In the genomic region with DNA sequence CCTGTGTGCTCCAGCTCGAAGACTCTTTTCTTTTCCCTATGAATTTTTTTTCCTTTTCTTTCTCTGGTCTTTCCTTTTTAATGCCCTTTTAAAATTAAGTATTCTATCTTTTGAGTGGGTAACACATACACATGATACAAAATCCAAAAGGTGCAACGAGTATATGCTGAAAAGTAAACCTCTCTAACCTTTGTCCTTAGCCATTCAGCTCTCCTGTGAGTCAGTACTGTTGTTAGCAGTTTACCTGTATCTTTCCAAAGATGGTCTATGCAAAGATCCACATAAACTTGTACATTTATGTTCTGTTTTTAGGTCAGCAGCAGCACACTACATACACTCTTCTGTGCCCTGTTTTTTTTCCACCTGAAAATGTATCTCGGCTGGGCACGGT, we compare ENCODE assay signal across 25 cellular contexts. TPM values are rescaled to one million over a fixed set of nuclear protein-coding genes. Genes with fewer than 3 reads are reported as not detected.
DNase-seq lines count a peak whose midpoint lies in the region; ATAC-seq, FAIRE-seq and TF ChIP-seq lines count a peak whose summit lies in the region.
"Had no signal": no experiment of that assay in that cellular context is flagged by ENCODE, and none has a peak within 500 bp of the region (broad histone marks: within the 10 kb centered on the region; RNA-seq: fewer than 3 reads in every experiment).

No MANE protein-coding gene starts in this region.

- H3K4me3 ChIP-seq in ACC112 (ENCODE audit: low read depth, low read length) = no peak overlapping the region
- H3K4me3 ChIP-seq in astrocyte (ENCODE audit: insufficient read depth, low read depth, low read length) = no peak overlapping the region
- H3K4me3 ChIP-seq in naive thymus-derived CD4-positive, alpha-beta T cell (ENCODE audit: low read length) = no peak overlapping the region
- H3K4me3 ChIP-seq: Peyer's patch had no signal

- peaks cover 13% of the 10 kb centered on the region for H3K4me1 Mint-ChIP-seq in CD4-positive, alpha-beta T cell (ENCODE audit: low read depth)
- H3K4me1 Mint-ChIP-seq in astrocyte (ENCODE audit: low read depth, unreplicated experiment) = peaks cover 20% of the 10 kb centered on the region
- H3K4me1 Mint-ChIP-seq in naive thymus-derived CD4-positive, alpha-beta T cell = peaks cover 4 to 24% (median 12%) of the 10 kb centered on the region in 7 donors
- H3K4me1 Mint-ChIP-seq: mesothelial cell of epicardium had no signal

- peaks cover 23% of the 10 kb centered on the region for H3K4me1 ChIP-seq in ACC112 (ENCODE audit: control insufficient read depth, insufficient read depth, low read length, unreplicated experiment)
- peaks cover 12% of the 10 kb centered on the region for H3K4me1 ChIP-seq in astrocyte (ENCODE audit: insufficient read depth, low read length)
- peaks cover 0 to 7% of the 10 kb centered on the region in 2 donors for H3K4me1 ChIP-seq in naive thymus-derived CD4-positive, alpha-beta T cell (ENCODE audit: control insufficient read depth in 2 of 2, insufficient read depth in 2 of 2, low read length in 2 of 2)
- H3K4me1 ChIP-seq: Peyer's patch had no signal

- no peak for ATAC-seq in CD4-positive, alpha-beta T cell (ENCODE audit: poor library complexity)
- no peak for ATAC-seq in naive thymus-derived CD4-positive, alpha-beta T cell
- no peak for ATAC-seq in HG02970 (IDR thresholded peaks at IDR 0.05; ENCODE audit: low FRiP score, unreplicated experiment)
- no peak for ATAC-seq in HG02885 (IDR thresholded peaks at IDR 0.05; ENCODE audit: poor library complexity, unreplicated experiment)

- POLR2A ChIA-PET in CD4-positive, alpha-beta T cell (lab: Charles Lee) = interaction anchor here (0.9 kb wide), 1 partner anchor 40 kb away, joined by 3 read pairs; the partner anchor contains the start of gene SLC25A5
- POLR2A ChIA-PET in naive thymus-derived CD4-positive, alpha-beta T cell (lab: Charles Lee) = no interaction called here

- intact Hi-C loops in CD4-positive, alpha-beta T cell (cut with DNase I, micrococcal nuclease) = no loop called here
- intact Hi-C loops in naive thymus-derived CD4-positive, alpha-beta T cell (cut with micrococcal nuclease) = no loop called here

- no peaks in the 10 kb centered on the region for H3K79me2 ChIP-seq in ACC112 (ENCODE audit: control insufficient read depth, insufficient read depth, low read length, unreplicated experiment)
- no peaks in the 10 kb centered on the region for H3K79me2 ChIP-seq in astrocyte (ENCODE audit: insufficient read depth, low read length)

- TF ChIP-seq CTCF in CD4-positive, alpha-beta T cell (IDR thresholded peaks at IDR 0.05) = no peak
- no peak for TF ChIP-seq CTCF in astrocyte (IDR thresholded peaks at IDR 0.05; ENCODE audit: insufficient read depth, low read depth, low read length)

- H3K9me3 ChIP-seq in CD4-positive, alpha-beta T cell (ENCODE audit: control insufficient read depth, low read length) = no peaks in the 10 kb centered on the region
- H3K9me3 ChIP-seq in astrocyte (ENCODE audit: insufficient read depth, low read depth, low read length) = no peaks in the 10 kb centered on the region
- H3K9me3 ChIP-seq in naive thymus-derived CD4-positive, alpha-beta T cell (ENCODE audit: control insufficient read depth in 2 of 3, low read length in 3 of 3) = no peaks in the 10 kb centered on the region
- H3K9me3 ChIP-seq: Peyer's patch had no signal

- H3K36me3 ChIP-seq in ACC112 (ENCODE audit: insufficient read depth, low read length) (no peaks in the 10 kb centered on the region), astrocyte (ENCODE audit: insufficient read depth, low read length) (no peaks in the 10 kb centered on the region)
- no peaks in the 10 kb centered on the region for H3K36me3 ChIP-seq in naive thymus-derived CD4-positive, alpha-beta T cell (ENCODE audit: control insufficient read depth in 2 of 3, insufficient read depth in 3 of 3, low read length in 3 of 3)
- H3K36me3 ChIP-seq: Peyer's patch had no signal

- CTCF ChIA-PET in CD4-positive, alpha-beta T cell (lab: Charles Lee) = interaction anchor here (0.5 kb wide), 1 partner anchor 18 kb away, joined by 3 read pairs; no protein-coding TSS in a partner anchor
- CTCF ChIA-PET in naive thymus-derived CD4-positive, alpha-beta T cell (lab: Charles Lee) = no interaction called here

- no peak for FAIRE-seq in astrocyte (lab: Jason Lieb, UNC)
- FAIRE-seq: GM12892, small intestine had no signal

- DNase-seq in CD4-positive, alpha-beta T cell = no peak
- DNase-seq in astrocyte (ENCODE audit: low read depth) (no peak), cerebellum (ENCODE audit: low spot score) (no peak)
- no peak for DNase-seq in naive thymus-derived CD4-positive, alpha-beta T cell
- DNase-seq: activated CD4-positive, alpha-beta memory T cell treated with anti-CD3 and anti-CD28 coated beads for 36 hours; activated gamma-delta T cell; activated T-cell treated with anti-CD3 and anti-CD28 coated beads for 4 hours; CD4-positive, alpha-beta memory T cell; left ventricle myocardium superior; NCI-H1105 treated with DMSO at 0.1 percent for 48 hours; NCI-H1930; NCI-H524; NK-92 treated with Interleukin-12 subunit alpha and Interleukin-12 subunit beta, amount 100 ng/mL, for 24 hours; SIG-M5; small intestine; stimulated activated CD4-positive, alpha-beta T cell treated with anti-CD3 and anti-CD28 coated beads, Interleukin-1b, Interleukin-23, amount 100 ng/mL, for 48 hours; stimulated activated CD8-positive, alpha-beta memory T cell treated with anti-CD3 and anti-CD28 coated beads, Interleukin-4, amount 100 ng/mL, for 48 hours had no signal

- H3K4me2 ChIP-seq in astrocyte (ENCODE audit: low read length) = peak overlapping the region; percentile 61

- H3K27me3 ChIP-seq in ACC112 (ENCODE audit: insufficient read depth, low read length) (no peaks in the 10 kb centered on the region), astrocyte (ENCODE audit: insufficient read depth, low read length) (no peaks in the 10 kb centered on the region)
- no peaks in the 10 kb centered on the region for H3K27me3 ChIP-seq in CD4-positive, alpha-beta T cell (ENCODE audit: control insufficient read depth, insufficient read depth, low read length)
- H3K27me3 ChIP-seq in naive thymus-derived CD4-positive, alpha-beta T cell (ENCODE audit: control insufficient read depth in 2 of 2, insufficient read depth in 2 of 2, low read length in 2 of 2) = no peaks in the 10 kb centered on the region
- H3K27me3 ChIP-seq: Peyer's patch had no signal

- no peaks in the 10 kb centered on the region for H3K27me3 Mint-ChIP-seq in CD4-positive, alpha-beta T cell
- H3K27me3 Mint-ChIP-seq in astrocyte (ENCODE audit: low read depth, unreplicated experiment) = no peaks in the 10 kb centered on the region
- H3K27me3 Mint-ChIP-seq in naive thymus-derived CD4-positive, alpha-beta T cell = no peaks in the 10 kb centered on the region
- H3K27me3 Mint-ChIP-seq: activated CD4-positive, alpha-beta memory T cell treated with anti-CD3 and anti-CD28 coated beads for 36 hours; CD4-positive, alpha-beta memory T cell; naive B cell; type B pancreatic cell had no signal

- peak overlapping the region; percentile 56 for H3K27ac ChIP-seq in ACC112 (ENCODE audit: low read depth, low read length)
- no peak overlapping the region for H3K27ac ChIP-seq in CD4-positive, alpha-beta T cell (ENCODE audit: low read depth, low read length)
- H3K27ac ChIP-seq in astrocyte (ENCODE audit: low read depth, low read length) = no peak overlapping the region
- H3K27ac ChIP-seq in naive thymus-derived CD4-positive, alpha-beta T cell (ENCODE audit: low read depth, low read length) = no peak overlapping the region

- H3K4me3 Mint-ChIP-seq in CD4-positive, alpha-beta T cell = no peak overlapping the region
- peak overlapping the region; percentile 40 for H3K4me3 Mint-ChIP-seq in astrocyte (ENCODE audit: unreplicated experiment)
- H3K4me3 Mint-ChIP-seq in naive thymus-derived CD4-positive, alpha-beta T cell = peak overlapping the region in 4 of 10 donors; percentile 4 to 59 (median 54)
- H3K4me3 Mint-ChIP-seq: activated CD4-positive, alpha-beta memory T cell treated with anti-CD3 and anti-CD28 coated beads for 36 hours; CD4-positive, alpha-beta memory T cell; mesothelial cell of epicardium; type B pancreatic cell had no signal

- H4K20me1 ChIP-seq in astrocyte (ENCODE audit: insufficient read depth, low read length) = no peaks in the 10 kb centered on the region

- no peaks in the 10 kb centered on the region for H3K9me3 Mint-ChIP-seq in CD4-positive, alpha-beta T cell
- H3K9me3 Mint-ChIP-seq in astrocyte (ENCODE audit: unreplicated experiment) = no peaks in the 10 kb centered on the region
- no peaks in the 10 kb centered on the region for H3K9me3 Mint-ChIP-seq in naive thymus-derived CD4-positive, alpha-beta T cell
- H3K9me3 Mint-ChIP-seq: activated CD4-positive, alpha-beta memory T cell treated with anti-CD3 and anti-CD28 coated beads for 36 hours; CD4-positive, alpha-beta memory T cell; type B pancreatic cell had no signal

- no peak overlapping the region for H2AFZ ChIP-seq in ACC112 (ENCODE audit: low read length, unreplicated experiment)
- H2AFZ ChIP-seq in astrocyte (ENCODE audit: low read depth, low read length) = no peak overlapping the region

- no peaks in the 10 kb centered on the region for H3K36me3 Mint-ChIP-seq in CD4-positive, alpha-beta T cell (ENCODE audit: low read depth)
- peaks cover 2% of the 10 kb centered on the region for H3K36me3 Mint-ChIP-seq in astrocyte (ENCODE audit: low read depth, unreplicated experiment)
- H3K36me3 Mint-ChIP-seq in naive thymus-derived CD4-positive, alpha-beta T cell = peaks cover 0 to 4% (median 0%) of the 10 kb centered on the region in 5 donors
- H3K36me3 Mint-ChIP-seq: activated CD4-positive, alpha-beta memory T cell treated with anti-CD3 and anti-CD28 coated beads for 36 hours; naive B cell had no signal

- peak overlapping the region; percentile 76 for H3K27ac Mint-ChIP-seq in CD4-positive, alpha-beta T cell
- peak overlapping the region; percentile 89 for H3K27ac Mint-ChIP-seq in astrocyte (ENCODE audit: unreplicated experiment)
- H3K27ac Mint-ChIP-seq in naive thymus-derived CD4-positive, alpha-beta T cell = peak overlapping the region in 5 of 9 donors; percentile 30 to 66 (median 49)
- H3K27ac Mint-ChIP-seq: activated CD4-positive, alpha-beta memory T cell treated with anti-CD3 and anti-CD28 coated beads for 36 hours; mesothelial cell of epicardium; type B pancreatic cell had no signal

- H3K9ac ChIP-seq in astrocyte (ENCODE audit: low read length) = no peak overlapping the region

RNA-seq across cellular contexts. Expression of gene SLC25A43, which starts 28.7 kb away (rescaled TPM):
- total RNA-seq in CD4-positive, alpha-beta T cell = 1 to 10 TPM in 1 of 2 experiments, under 1 TPM in 1; 0.91 to 1.0 TPM
- 11.6 and 13.3 TPM in 2 replicates for total RNA-seq in astrocyte
- total RNA-seq in naive thymus-derived CD4-positive, alpha-beta T cell = 1 to 10 TPM; 1.8 to 8.2 (median 2.6) TPM
- 1 to 10 TPM; 2.5 to 3.8 TPM for polyA plus RNA-seq in naive thymus-derived CD4-positive, alpha-beta T cell
- 3.6 TPM for total RNA-seq in cerebellum

RNA-seq across cellular contexts. Expression of gene SLC25A5, which starts 40.5 kb away (rescaled TPM):
- total RNA-seq in CD4-positive, alpha-beta T cell = 100 to 1,000 TPM; 160 to 161 TPM
- total RNA-seq in astrocyte = 171 and 176 TPM in 2 replicates
- 100 to 1,000 TPM in 3 of 5 experiments, 10 to 100 TPM in 2; 90.2 to 333 (median 132) TPM for total RNA-seq in naive thymus-derived CD4-positive, alpha-beta T cell
- polyA plus RNA-seq in naive thymus-derived CD4-positive, alpha-beta T cell = 100 to 1,000 TPM; 252 to 287 TPM
- total RNA-seq in cerebellum = 80.8 TPM
